ENCODE assay signal across 8 cellular contexts in genomic region chr3:161222662-161223061, GRCh38. TPM values are rescaled to one million over a fixed set of nuclear protein-coding genes. Genes with fewer than 3 reads are reported as not detected.
A peak's percentile ranks its signal among the peaks of the same experiment; 100 is the strongest.
DNase-seq lines count a peak whose midpoint lies in the region; ATAC-seq and TF ChIP-seq lines count a peak whose summit lies in the region.

No MANE protein-coding gene starts in this region.

- peaks cover 59% of the 10 kb centered on the region for H3K79me2 ChIP-seq in OCI-LY3 (ENCODE audit: low read length)

- H3K36me3 ChIP-seq in OCI-LY3 (replicated peaks; ENCODE audit: low read depth, low read length) (peaks cover 38% of the 10 kb centered on the region), psoas muscle (ENCODE audit: insufficient read depth in 1 of 2, low read depth in 1 of 2) (peaks cover 2 to 48% of the 10 kb centered on the region in 2 donors)

- H3K4me1 ChIP-seq in OCI-LY3 (ENCODE audit: low read length): peaks cover 21% of the 10 kb centered on the region
- H3K4me1 ChIP-seq in psoas muscle: peaks cover 19% of the 10 kb centered on the region

- H3K4me3 ChIP-seq in OCI-LY3 (ENCODE audit: low read length) (peak overlapping the region; percentile 82), epithelial cell of proximal tubule (ENCODE audit: low read depth, low read length) (peak overlapping the region; percentile 94), psoas muscle (peak overlapping the region; percentile 83)

- peak overlapping the region; percentile 85 for H3K9ac ChIP-seq in OCI-LY3 (ENCODE audit: low read length)

- no peaks in the 10 kb centered on the region for H3K27me3 ChIP-seq in OCI-LY3 (ENCODE audit: low read depth, low read length)
- no peaks in the 10 kb centered on the region for H3K27me3 ChIP-seq in psoas muscle (ENCODE audit: insufficient read depth in 3 of 3, low read length in 2 of 3)

- DNase-seq in G401 (ENCODE audit: low spot score) (peak; percentile 42), epithelial cell of proximal tubule (ENCODE audit: low read depth) (no peak), psoas muscle (no peak), ureter (ENCODE audit: low spot score) (no peak), NCI-H2029 treated with DMSO at 0.1 percent for 48 hours (lab: John Stamatoyannopoulos, UW) (no peak), NCI-H1417 treated with DMSO at 0.1 percent for 48 hours (lab: John Stamatoyannopoulos, UW) (no peak)

- H3K9me3 ChIP-seq in OCI-LY3 (ENCODE audit: insufficient read depth, low read length) (no peaks in the 10 kb centered on the region), psoas muscle (no peaks in the 10 kb centered on the region)

- no peak overlapping the region for H2AFZ ChIP-seq in OCI-LY3 (ENCODE audit: low read depth, low read length)

- ATAC-seq in psoas muscle (no peak), HG02938 (IDR thresholded peaks at IDR 0.05; ENCODE audit: unreplicated experiment) (no peak)

- TF ChIP-seq CTCF in OCI-LY3 (IDR thresholded peaks at IDR 0.05; ENCODE audit: low read depth, low read length) (no peak), epithelial cell of proximal tubule (conservative IDR thresholded peaks at IDR 0.05; ENCODE audit: low read depth, low read length) (no peak), psoas muscle (IDR thresholded peaks at IDR 0.05) (no peak)

- peaks cover 13% of the 10 kb centered on the region for H4K20me1 ChIP-seq in OCI-LY3 (ENCODE audit: insufficient read depth, low read length)

- WGBS in psoas muscle, 3 donors: 14 to 33% (median 16%) methylated on average over 2 of the region's 2 CpGs

- H3K27ac ChIP-seq in OCI-LY3 (ENCODE audit: low read length): no peak overlapping the region
- H3K27ac ChIP-seq in psoas muscle: no peak overlapping the region

- intact Hi-C loops in psoas muscle (cut with DNase I): loop anchor here in 1 of 2 donors (10.0 kb wide), 1 partner anchor 268 kb away; no protein-coding TSS in a partner anchor

- H3K4me2 ChIP-seq in OCI-LY3 (ENCODE audit: low read length): peak overlapping the region; percentile 84

- in situ Hi-C loops in G401 (cut with HindIII; ENCODE audit: low sequenced_read_pairs): no loop called here

RNA-seq across cellular contexts. Expression of gene NMD3, which starts 1.6 kb away (rescaled TPM):
- total RNA-seq in G401 (2014; rRNA removed; shearing (Covaris generic)): 43.2 and 65.6 TPM in 2 replicates
- total RNA-seq in epithelial cell of proximal tubule: 40.2 and 57.8 TPM in 2 replicates
- total RNA-seq in psoas muscle: 10 to 100 TPM; 29.5 to 53.4 (median 39.6) TPM
- polyA plus RNA-seq in psoas muscle: 10 to 100 TPM; 19.1 to 30.7 (median 21.5) TPM
- 67.2 TPM for total RNA-seq in ureter
